Comparison of ENCODE assay signal across 8 cellular contexts in the genomic region with DNA sequence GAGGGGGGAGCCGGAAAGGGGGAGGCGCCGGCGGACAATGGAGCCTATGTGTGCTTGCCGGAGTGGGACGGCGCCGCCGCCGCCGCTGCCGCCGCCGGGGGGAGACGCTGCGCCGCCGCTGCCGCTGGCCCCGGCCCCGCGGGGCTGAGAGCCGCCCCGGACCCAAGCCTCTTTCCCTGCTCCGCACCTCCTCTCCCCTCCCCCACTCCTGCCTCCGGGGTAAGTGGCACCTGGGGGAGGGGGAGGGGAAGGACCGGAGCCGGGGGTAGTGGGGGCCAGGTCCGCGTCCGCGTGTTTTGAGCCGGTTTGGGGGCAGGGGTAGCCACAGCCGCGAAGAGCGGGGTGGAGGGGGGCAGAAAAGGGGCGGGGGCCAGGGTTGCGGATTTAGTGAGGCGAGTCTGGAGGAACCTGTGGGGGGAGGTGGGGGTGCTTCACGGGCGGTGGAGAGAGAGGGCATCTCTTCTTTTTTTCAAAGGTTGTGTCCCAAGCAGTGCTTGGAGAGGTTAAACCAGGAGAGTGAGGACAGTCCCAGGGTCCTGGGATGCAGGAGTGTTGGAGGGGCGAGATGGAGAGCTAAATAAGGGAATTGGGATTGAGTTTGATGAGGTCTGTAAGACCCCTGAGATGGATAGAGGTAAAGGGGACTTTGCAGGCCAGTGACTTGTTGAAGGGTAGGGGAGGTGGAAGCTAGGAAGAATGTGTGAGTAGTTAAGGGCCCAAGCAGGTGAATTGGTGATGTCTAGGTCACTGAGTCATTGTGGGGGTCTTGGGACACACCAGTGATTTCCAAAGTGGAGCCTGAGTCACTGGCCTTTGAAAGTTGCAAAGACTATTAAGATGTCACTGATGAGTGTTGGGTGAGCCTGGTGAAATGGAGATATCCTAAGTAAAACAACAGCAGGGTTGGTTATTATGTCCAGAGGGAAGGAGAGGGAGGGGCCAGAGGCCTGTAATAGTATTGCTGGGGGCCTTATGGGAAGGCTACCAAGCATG. TPM values are rescaled to one million over a fixed set of nuclear protein-coding genes. Genes with fewer than 3 reads are reported as not detected.
DNase-seq lines count a peak whose midpoint lies in the region; ATAC-seq and TF ChIP-seq lines count a peak whose summit lies in the region.

No MANE protein-coding gene starts in this region.

- 0 out of 2 replicates have a peak overlapping the region, but pooled peaks have one; percentile 23 for H3K27ac ChIP-seq in DOHH2 (ENCODE audit: low read depth, low read length)
- peak overlapping the region; percentile 84 to 93 (median 92) for H3K27ac ChIP-seq in esophagus squamous epithelium
- no peak overlapping the region for H3K27ac ChIP-seq in osteoblast (ENCODE audit: low read depth, low read length)

- peak overlapping the region; percentile 77 for H3K4me3 ChIP-seq in DOHH2 (ENCODE audit: low read length)
- peak overlapping the region; percentile 73 to 87 (median 81) for H3K4me3 ChIP-seq in esophagus squamous epithelium
- H3K4me3 ChIP-seq in osteoblast (ENCODE audit: insufficient read depth, low read length), result peak overlapping the region; percentile 85

- no peak for TF ChIP-seq CTCF in DOHH2 (IDR thresholded peaks at IDR 0.05; ENCODE audit: low read depth, low read length, poor library complexity, severe bottlenecking)
- TF ChIP-seq CTCF in esophagus squamous epithelium (IDR thresholded peaks at IDR 0.05), result peak in 3 of 6 experiments; percentile 10 to 27 (median 24)
- TF ChIP-seq CTCF in osteoblast (IDR thresholded peaks at IDR 0.05; ENCODE audit: extremely low read depth, low read depth, low read length), result no peak

- H3K9me2 ChIP-seq in DOHH2 (replicated peaks; ENCODE audit: control insufficient read depth, low read length), result no peaks in the 10 kb centered on the region

- H3K36me3 ChIP-seq in DOHH2 (ENCODE audit: control insufficient read depth, low read length) (no peaks in the 10 kb centered on the region; the same call in 1 of the 2 replicates), esophagus squamous epithelium (peaks cover 0 to 6% (median 0%) of the 10 kb centered on the region in 3 donors), osteoblast (ENCODE audit: insufficient read depth, low read length) (no peaks in the 10 kb centered on the region)

- H3K79me2 ChIP-seq in DOHH2 (ENCODE audit: control insufficient read depth, low read length), result peaks cover 10% of the 10 kb centered on the region
- peaks cover 2% of the 10 kb centered on the region for H3K79me2 ChIP-seq in osteoblast (ENCODE audit: insufficient read depth, low read length)

- ATAC-seq in HG03558 (IDR thresholded peaks at IDR 0.05; ENCODE audit: extremely low read depth, unreplicated experiment) (peak; percentile 1), GM21360 (IDR thresholded peaks at IDR 0.05; ENCODE audit: unreplicated experiment) (no peak)

- DNase-seq in SW480 (ENCODE audit: low spot score) (peak; percentile 28), esophagus squamous epithelium (lab: John Stamatoyannopoulos, UW) (peak; percentile 51), osteoblast (ENCODE audit: insufficient read length, low spot score, missing footprints) (no peak), dedifferentiated amniotic fluid mesenchymal stem cell (ENCODE audit: extremely low spot score) (no peak), COR-L47 (lab: John Stamatoyannopoulos, UW) (no peak)

- WGBS in esophagus squamous epithelium, 2 donors, result 0% methylated on average over 9 to 10 of the region's 42 CpGs

- peak in 2 of 4 donors; percentile 17 to 19 for TF ChIP-seq POLR2A in esophagus squamous epithelium (IDR thresholded peaks at IDR 0.05)

- peaks cover 6% of the 10 kb centered on the region; the same call in 1 of the 2 replicates for H3F3A ChIP-seq in DOHH2 (ENCODE audit: control insufficient read depth, insufficient read depth)

- H3K4me2 ChIP-seq in DOHH2 (ENCODE audit: low read length) (peak overlapping the region; percentile 81), osteoblast (ENCODE audit: insufficient read depth, low read length) (peak overlapping the region; percentile 86)

- H3K9me3 ChIP-seq in DOHH2 (ENCODE audit: control insufficient read depth, insufficient read depth, low read length) (no peaks in the 10 kb centered on the region), esophagus squamous epithelium (no peaks in the 10 kb centered on the region), osteoblast (ENCODE audit: low read depth, low read length) (no peaks in the 10 kb centered on the region)

- H3K27me3 ChIP-seq in DOHH2 (ENCODE audit: control insufficient read depth, low read length) (peaks cover 29% of the 10 kb centered on the region), esophagus squamous epithelium (no peaks in the 10 kb centered on the region), osteoblast (ENCODE audit: insufficient read depth, low read length) (peaks cover 18% of the 10 kb centered on the region)

- H3K4me1 ChIP-seq in DOHH2 (ENCODE audit: control insufficient read depth, low read length) (peaks cover 19% of the 10 kb centered on the region), esophagus squamous epithelium (peaks cover 6 to 20% (median 11%) of the 10 kb centered on the region in 3 donors), osteoblast (ENCODE audit: insufficient read depth, low read length) (peaks cover 13% of the 10 kb centered on the region)

- H2AFZ ChIP-seq in osteoblast (ENCODE audit: low read length), result peak overlapping the region; percentile 56

- intact Hi-C loops in esophagus squamous epithelium (cut with DNase I), result no loop called here

- H4K20me1 ChIP-seq in DOHH2 (ENCODE audit: control insufficient read depth, insufficient read depth, low read depth, low read length), result no peaks in the 10 kb centered on the region
- peaks cover 3% of the 10 kb centered on the region for H4K20me1 ChIP-seq in osteoblast (ENCODE audit: insufficient read depth, low read length)

RNA-seq across cellular contexts. Expression of a gene that starts 59.1 kb away (rescaled TPM):
- total RNA-seq in esophagus squamous epithelium (10 to 100 TPM in 2 of 4 donors, 1 to 10 TPM in 2; 5.0 to 15.4 (median 8.9) TPM), osteoblast (5.4 and 5.6 TPM in 2 replicates)

Comparison
In these comparisons a context has a peak if more than half of its experiments do, and no peak if none do; other contexts are left out.
1. DNase-seq: peak in SW480 (single experiment) and esophagus squamous epithelium (single experiment); none in osteoblast (single experiment), dedifferentiated amniotic fluid mesenchymal stem cell (single experiment) and COR-L47 (single experiment).
2. Peak in every context shown above with its lines, with median percentiles within 50 percentile points of each other: H3K4me3 ChIP-seq.